28 cellular contexts compared by ENCODE assay signal in the genomic region with DNA sequence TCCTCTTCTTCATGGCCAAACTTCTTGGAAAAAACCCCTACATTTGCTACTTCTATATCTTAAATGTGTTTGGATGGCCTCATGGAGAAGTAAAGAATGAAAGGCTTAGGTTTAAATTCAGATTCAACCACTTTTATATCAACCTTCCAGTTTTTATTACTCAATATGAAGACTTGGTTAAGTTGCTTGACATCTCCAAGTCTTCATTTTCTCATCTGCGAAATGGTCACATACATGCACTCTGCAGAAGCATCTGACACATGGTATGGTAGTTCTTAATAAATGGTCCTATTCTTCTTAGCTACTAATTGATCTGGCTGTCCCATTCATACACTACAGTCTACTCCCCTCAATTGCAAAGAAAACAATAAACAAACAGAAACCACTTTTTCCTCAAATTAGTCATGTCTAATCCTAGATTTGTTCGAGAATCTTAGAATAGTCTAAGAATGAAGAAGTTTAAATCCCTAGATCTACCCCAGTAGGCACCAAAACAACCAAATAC. TPM values are rescaled to one million over a fixed set of nuclear protein-coding genes. Genes with fewer than 3 reads are reported as not detected.
A peak's percentile ranks its signal among the peaks of the same experiment; 100 is the strongest.
DNase-seq lines count a peak whose midpoint lies in the region; ATAC-seq and TF ChIP-seq lines count a peak whose summit lies in the region.
"Had no signal": no experiment of that assay in that cellular context is flagged by ENCODE, and none has a peak within 500 bp of the region (broad histone marks: within the 10 kb centered on the region; RNA-seq: fewer than 3 reads in every experiment).

No MANE protein-coding gene starts in this region.

- H3K4me3 Mint-ChIP-seq in activated CD4-positive, alpha-beta T cell treated with anti-CD3 and anti-CD28 coated beads, Interleukin-2, amount 10 ng/mL, durations not matched to agents 24 days and 14 days = no peak overlapping the region
- H3K4me3 Mint-ChIP-seq in CD4-positive, alpha-beta memory T cell = peak overlapping the region; percentile 33 to 84 (median 72)
- H3K4me3 Mint-ChIP-seq in activated naive CD8-positive, alpha-beta T cell = peak overlapping the region; percentile 62
- H3K4me3 Mint-ChIP-seq in naive thymus-derived CD4-positive, alpha-beta T cell = peak overlapping the region in 9 of 10 donors; percentile 3 to 81 (median 60)
- H3K4me3 Mint-ChIP-seq: activated B cell treated with CpG ODN at 0.5 μM for 24 hours; activated T-helper 1 cell treated with anti-CD3 and anti-CD28 coated beads, Interleukin-12 subunit alpha, Interleukin-12 subunit beta, Interleukin-2, Interleukin-4 antibody, amounts not matched to agents 30 ng/mL and 10 ng/mL and 1 ng/mL, durations not matched to agents 14 hours and 24 hours and 36 hours; stimulated activated naive B cell treated with anti-CD40 and anti-IgM and Interleukin-4, amounts not matched to agents 10 μg/mL and 1 μg/mL and 100 μg/mL, for 72 hours had no signal

- peak; percentile 15 for DNase-seq in activated CD4-positive, alpha-beta T cell treated with anti-CD3 and anti-CD28 coated beads, Interleukin-2, amount 10 ng/mL, durations not matched to agents 24 days and 14 days
- DNase-seq in activated CD4-positive, alpha-beta T cell treated with anti-CD3 and anti-CD28 coated beads, Interleukin-2, amount 50 U/mL, for 1 hour = no peak
- DNase-seq in CD4-positive, alpha-beta memory T cell = no peak
- DNase-seq in naive thymus-derived CD4-positive, alpha-beta T cell = no peak
- DNase-seq in right lobe of liver (no peak), NCI-H524 (lab: John Stamatoyannopoulos, UW) (no peak)
- no peak for DNase-seq in activated CD8-positive, alpha-beta memory T cell treated with anti-CD3 and anti-CD28 coated beads, Interleukin-2, amount 50 U/mL, for 4 hours
- DNase-seq: 8988T; activated B cell treated with CpG ODN at 0.5 μM for 24 hours; hypothalamus; IMR-90; left lung; mesendoderm; NCI-H1105; NCI-H1930; NK-92 treated with Interleukin-12 subunit alpha and Interleukin-12 subunit beta, amount 100 ng/mL, for 24 hours; occipital lobe; psoas muscle; SHP77; stimulated activated CD4-positive, alpha-beta T cell treated with anti-CD3 and anti-CD28 coated beads, Interleukin-4, amount 100 ng/mL, for 4 hours; stimulated activated naive B cell treated with anti-CD40 and anti-IgM and Interleukin-4, amounts not matched to agents 10 μg/mL and 1 μg/mL and 100 μg/mL, for 72 hours; T1000; testis had no signal

- intact Hi-C loops in activated CD4-positive, alpha-beta T cell treated with anti-CD3 and anti-CD28 coated beads, Interleukin-2, amount 10 ng/mL, durations not matched to agents 24 days and 14 days (cut with micrococcal nuclease) = loop anchor here (10.0 kb wide), 1 partner anchor 385 kb away; no protein-coding TSS in a partner anchor
- intact Hi-C loops in CD4-positive, alpha-beta memory T cell (cut with micrococcal nuclease) = loop anchor here (1.0 to 5.0 kb wide), 2 partner anchors 7 to 37 kb away; no protein-coding TSS in a partner anchor
- intact Hi-C loops in naive thymus-derived CD4-positive, alpha-beta T cell (cut with micrococcal nuclease) = loop anchor here (1.0 to 2.0 kb wide), 2 partner anchors 7 to 17 kb away; no protein-coding TSS in a partner anchor
- intact Hi-C loops in right lobe of liver (cut with DNase I) = no loop called here

- 74% methylated on average over 2 of the region's 2 CpGs for WGBS in right lobe of liver (ENCODE audit: insufficient coverage, low coverage, low lambda C conversion rate, missing lambda C conversion rate)

- H3K27me3 ChIP-seq in CD4-positive, alpha-beta memory T cell (ENCODE audit: insufficient read depth, low read length) = no peaks in the 10 kb centered on the region
- H3K27me3 ChIP-seq in naive thymus-derived CD4-positive, alpha-beta T cell (ENCODE audit: control insufficient read depth in 2 of 2, insufficient read depth in 2 of 2, low read length in 2 of 2) = no peaks in the 10 kb centered on the region
- no peaks in the 10 kb centered on the region for H3K27me3 ChIP-seq in right lobe of liver
- H3K27me3 ChIP-seq: left lung, testis had no signal

- peak overlapping the region; percentile 0 for H3K27ac Mint-ChIP-seq in activated CD4-positive, alpha-beta T cell treated with anti-CD3 and anti-CD28 coated beads, Interleukin-2, amount 10 ng/mL, durations not matched to agents 24 days and 14 days
- H3K27ac Mint-ChIP-seq in CD4-positive, alpha-beta memory T cell = peak overlapping the region; percentile 37 to 94 (median 89)
- peak overlapping the region; percentile 88 for H3K27ac Mint-ChIP-seq in activated naive CD8-positive, alpha-beta T cell
- peak overlapping the region; percentile 41 to 94 (median 73) for H3K27ac Mint-ChIP-seq in naive thymus-derived CD4-positive, alpha-beta T cell
- H3K27ac Mint-ChIP-seq: activated B cell treated with CpG ODN at 0.5 μM for 24 hours; activated T-helper 1 cell treated with anti-CD3 and anti-CD28 coated beads, Interleukin-12 subunit alpha, Interleukin-12 subunit beta, Interleukin-2, Interleukin-4 antibody, amounts not matched to agents 30 ng/mL and 10 ng/mL and 1 ng/mL, durations not matched to agents 14 hours and 24 hours and 36 hours; stimulated activated naive B cell treated with anti-CD40 and anti-IgM and Interleukin-4, amounts not matched to agents 10 μg/mL and 1 μg/mL and 100 μg/mL, for 72 hours had no signal

- no peaks in the 10 kb centered on the region for H3K27me3 Mint-ChIP-seq in activated CD4-positive, alpha-beta T cell treated with anti-CD3 and anti-CD28 coated beads, Interleukin-2, amount 10 ng/mL, durations not matched to agents 24 days and 14 days
- no peaks in the 10 kb centered on the region for H3K27me3 Mint-ChIP-seq in CD4-positive, alpha-beta memory T cell
- no peaks in the 10 kb centered on the region for H3K27me3 Mint-ChIP-seq in activated naive CD8-positive, alpha-beta T cell
- no peaks in the 10 kb centered on the region for H3K27me3 Mint-ChIP-seq in naive thymus-derived CD4-positive, alpha-beta T cell
- H3K27me3 Mint-ChIP-seq: stimulated activated naive B cell treated with anti-CD40 and anti-IgM and Interleukin-4, amounts not matched to agents 10 μg/mL and 1 μg/mL and 100 μg/mL, for 72 hours had no signal

- TF ChIP-seq POLR2A in right lobe of liver (IDR thresholded peaks at IDR 0.05) = no peak

- POLR2A ChIA-PET in CD4-positive, alpha-beta memory T cell (lab: Charles Lee; ENCODE audit: partially characterized antibody) = interaction anchor here (0.5 to 15.0 kb wide), 10 partner anchors 11 to 57 kb away, joined by 3 to 275 read pairs (median 8); no protein-coding TSS in a partner anchor
- POLR2A ChIA-PET in naive thymus-derived CD4-positive, alpha-beta T cell (lab: Charles Lee) = interaction anchor here (0.8 to 1.7 kb wide), 5 partner anchors 15 to 113 kb away, joined by 3 to 6 read pairs (median 4); no protein-coding TSS in a partner anchor

- no peak for TF ChIP-seq CTCF in right lobe of liver (IDR thresholded peaks at IDR 0.05)

- ATAC-seq in naive thymus-derived CD4-positive, alpha-beta T cell = no peak
- no peak for ATAC-seq in right lobe of liver
- ATAC-seq: left lung; psoas muscle; stimulated activated naive B cell treated with anti-CD40 and anti-IgM and Interleukin-4, amounts not matched to agents 10 μg/mL and 1 μg/mL and 100 μg/mL, for 72 hours had no signal

- no peaks in the 10 kb centered on the region for H3K36me3 ChIP-seq in CD4-positive, alpha-beta memory T cell (ENCODE audit: insufficient read depth, low read length)
- peaks cover 0 to 7% (median 0%) of the 10 kb centered on the region in 3 experiments for H3K36me3 ChIP-seq in naive thymus-derived CD4-positive, alpha-beta T cell (ENCODE audit: control insufficient read depth in 2 of 3, insufficient read depth in 3 of 3, low read length in 3 of 3)
- no peaks in the 10 kb centered on the region for H3K36me3 ChIP-seq in right lobe of liver
- H3K36me3 ChIP-seq: left lung had no signal

- H3K4me3 ChIP-seq in CD4-positive, alpha-beta memory T cell (ENCODE audit: low read length in 2 of 2) = no peak overlapping the region
- no peak overlapping the region for H3K4me3 ChIP-seq in naive thymus-derived CD4-positive, alpha-beta T cell (ENCODE audit: low read length)
- H3K4me3 ChIP-seq in right lobe of liver = no peak overlapping the region
- H3K4me3 ChIP-seq: left lung, psoas muscle, testis had no signal

- H3K4me1 Mint-ChIP-seq in activated CD4-positive, alpha-beta T cell treated with anti-CD3 and anti-CD28 coated beads, Interleukin-2, amount 10 ng/mL, durations not matched to agents 24 days and 14 days = peaks cover 67% of the 10 kb centered on the region
- H3K4me1 Mint-ChIP-seq in CD4-positive, alpha-beta memory T cell = peaks cover 65 to 89% (median 77%) of the 10 kb centered on the region in 4 donors
- H3K4me1 Mint-ChIP-seq in activated naive CD8-positive, alpha-beta T cell (ENCODE audit: low read depth) = peaks cover 93% of the 10 kb centered on the region
- H3K4me1 Mint-ChIP-seq in naive thymus-derived CD4-positive, alpha-beta T cell = peaks cover 61 to 99% (median 90%) of the 10 kb centered on the region in 7 donors

- CTCF ChIA-PET in CD4-positive, alpha-beta memory T cell (lab: Charles Lee; ENCODE audit: partially characterized antibody) = interaction anchor here (0.6 to 2.6 kb wide), 6 partner anchors 17 to 123 kb away, joined by 3 to 10 read pairs (median 4); no protein-coding TSS in a partner anchor
- CTCF ChIA-PET in naive thymus-derived CD4-positive, alpha-beta T cell (lab: Charles Lee) = interaction anchor here (1.3 to 1.4 kb wide), 2 partner anchors 19 to 57 kb away, joined by 3 to 4 read pairs; no protein-coding TSS in a partner anchor

- peaks cover 100% of the 10 kb centered on the region for H3K4me1 ChIP-seq in CD4-positive, alpha-beta memory T cell (ENCODE audit: insufficient read depth, low read length)
- H3K4me1 ChIP-seq in naive thymus-derived CD4-positive, alpha-beta T cell (ENCODE audit: control insufficient read depth in 2 of 2, insufficient read depth in 2 of 2, low read length in 2 of 2) = peaks cover 61 to 87% of the 10 kb centered on the region in 2 donors
- no peaks in the 10 kb centered on the region for H3K4me1 ChIP-seq in right lobe of liver
- H3K4me1 ChIP-seq: testis had no signal

- peak overlapping the region; percentile 16 for H3K27ac ChIP-seq in CD4-positive, alpha-beta memory T cell (ENCODE audit: low read depth, low read length)
- H3K27ac ChIP-seq in naive thymus-derived CD4-positive, alpha-beta T cell (ENCODE audit: low read depth, low read length) = peak overlapping the region; percentile 52
- no peak overlapping the region for H3K27ac ChIP-seq in right lobe of liver
- H3K27ac ChIP-seq: left lung, psoas muscle, testis had no signal

- peaks cover 3% of the 10 kb centered on the region for H3K9me3 Mint-ChIP-seq in activated CD4-positive, alpha-beta T cell treated with anti-CD3 and anti-CD28 coated beads, Interleukin-2, amount 10 ng/mL, durations not matched to agents 24 days and 14 days
- no peaks in the 10 kb centered on the region for H3K9me3 Mint-ChIP-seq in CD4-positive, alpha-beta memory T cell
- no peaks in the 10 kb centered on the region for H3K9me3 Mint-ChIP-seq in activated naive CD8-positive, alpha-beta T cell (ENCODE audit: low read depth)
- H3K9me3 Mint-ChIP-seq in naive thymus-derived CD4-positive, alpha-beta T cell = peaks cover 0 to 5% (median 0%) of the 10 kb centered on the region in 11 donors
- H3K9me3 Mint-ChIP-seq: activated B cell treated with CpG ODN at 0.5 μM for 24 hours; stimulated activated naive B cell treated with anti-CD40 and anti-IgM and Interleukin-4, amounts not matched to agents 10 μg/mL and 1 μg/mL and 100 μg/mL, for 72 hours had no signal

- peaks cover 32% of the 10 kb centered on the region for H3K36me3 Mint-ChIP-seq in activated CD4-positive, alpha-beta T cell treated with anti-CD3 and anti-CD28 coated beads, Interleukin-2, amount 10 ng/mL, durations not matched to agents 24 days and 14 days (ENCODE audit: low read depth)
- peaks cover 31 to 55% of the 10 kb centered on the region in 2 donors for H3K36me3 Mint-ChIP-seq in CD4-positive, alpha-beta memory T cell
- peaks cover 3% of the 10 kb centered on the region for H3K36me3 Mint-ChIP-seq in activated naive CD8-positive, alpha-beta T cell
- H3K36me3 Mint-ChIP-seq in naive thymus-derived CD4-positive, alpha-beta T cell = peaks cover 14 to 46% (median 40%) of the 10 kb centered on the region in 5 donors
- H3K36me3 Mint-ChIP-seq: stimulated activated naive B cell treated with anti-CD40 and anti-IgM and Interleukin-4, amounts not matched to agents 10 μg/mL and 1 μg/mL and 100 μg/mL, for 72 hours had no signal

- no peaks in the 10 kb centered on the region for H3K9me3 ChIP-seq in CD4-positive, alpha-beta memory T cell (ENCODE audit: control insufficient read depth in 1 of 2, low read length in 2 of 2)
- no peaks in the 10 kb centered on the region for H3K9me3 ChIP-seq in naive thymus-derived CD4-positive, alpha-beta T cell (ENCODE audit: control insufficient read depth in 2 of 3, low read length in 3 of 3)
- H3K9me3 ChIP-seq in right lobe of liver = no peaks in the 10 kb centered on the region
- H3K9me3 ChIP-seq: left lung, testis had no signal

RNA-seq across cellular contexts. Expression of a gene that starts 59.3 kb away (rescaled TPM):
- total RNA-seq in activated CD4-positive, alpha-beta T cell treated with anti-CD3 and anti-CD28 coated beads, Interleukin-2, amount 10 ng/mL, durations not matched to agents 24 days and 14 days = 84.9 and 93.7 TPM in 2 replicates
- total RNA-seq in CD4-positive, alpha-beta memory T cell = 100 to 1,000 TPM; 571 to 596 TPM
- polyA plus RNA-seq in CD4-positive, alpha-beta memory T cell = 100 to 1,000 TPM; 184 to 414 TPM
- 100 to 1,000 TPM; 310 to 701 (median 497) TPM for total RNA-seq in naive thymus-derived CD4-positive, alpha-beta T cell
- 100 to 1,000 TPM; 342 to 488 TPM for polyA plus RNA-seq in naive thymus-derived CD4-positive, alpha-beta T cell
- total RNA-seq in right lobe of liver = 10 to 100 TPM in 3 of 6 experiments, 1 to 10 TPM in 3; 3.7 to 15.3 (median 9.1) TPM
- total RNA-seq: dermis microvascular lymphatic vessel endothelial cell, fibroblast of lung, IMR-90, myocyte had no signal
- polyA plus RNA-seq: fibroblast of lung, IMR-90 had no signal

Comparison
In these comparisons a context has a peak if more than half of its experiments do, and no peak if none do; other contexts are left out.
1. H3K27ac Mint-ChIP-seq: peak in every context shown above with its lines; median percentile 89 in CD4-positive, alpha-beta memory T cell; 88 in activated naive CD8-positive, alpha-beta T cell; 73 in naive thymus-derived CD4-positive, alpha-beta T cell; 0 in activated CD4-positive, alpha-beta T cell treated with anti-CD3 and anti-CD28 coated beads, Interleukin-2, amount 10 ng/mL, durations not matched to agents 24 days and 14 days.
2. H3K27ac ChIP-seq: peak in CD4-positive, alpha-beta memory T cell (single experiment) and naive thymus-derived CD4-positive, alpha-beta T cell (single experiment); none in right lobe of liver (0 of 3).
3. intact Hi-C loops: an anchor here in activated CD4-positive, alpha-beta T cell treated with anti-CD3 and anti-CD28 coated beads, Interleukin-2, amount 10 ng/mL, durations not matched to agents 24 days and 14 days (10.0 kb wide), CD4-positive, alpha-beta memory T cell (1.0 to 5.0 kb wide) and naive thymus-derived CD4-positive, alpha-beta T cell (1.0 to 2.0 kb wide); none called in right lobe of liver.